25 cellular contexts compared by ENCODE assay signal in genomic region chr7:6340241-6340640, GRCh38.
"Had no signal": no experiment of that assay in that cellular context is flagged by ENCODE, and none has a peak within 500 bp of the region (broad histone marks: within the 10 kb centered on the region; RNA-seq: fewer than 3 reads in every experiment).

No MANE protein-coding gene starts in this region.

- ATAC-seq: activated CD4-positive, CD25-positive, alpha-beta regulatory T cell treated with anti-CD3 and anti-CD28 coated beads, Interleukin-2, amount 50 U/mL, for 24 hours; left colon; pancreas had no signal

- H3K36me3 ChIP-seq: pancreas, prostate gland, transverse colon, uterus had no signal

- H3K27me3 ChIP-seq: pancreas, transverse colon, uterus had no signal

- H3K4me1 ChIP-seq: pancreas, prostate gland, transverse colon, uterus had no signal

- DNase-seq: activated CD4-positive, alpha-beta T cell treated with anti-CD3 and anti-CD28 coated beads for 48 hours; activated CD4-positive, alpha-beta T cell treated with anti-CD3 and anti-CD28 coated beads, Interleukin-2, amount 50 U/mL, for 48 hours; activated CD8-positive, alpha-beta memory T cell treated with anti-CD3 and anti-CD28 coated beads for 24 hours; activated effector memory CD4-positive, alpha-beta T cell treated with Interleukin-2 at 50 U/mL for 16 hours; activated naive CD4-positive, alpha-beta T cell treated with Interleukin-2 at 50 U/mL for 16 hours; anterior cingulate cortex; dermis blood vessel endothelial cell; effector CD8-positive, alpha-beta T cell; glutamatergic neuron; immature natural killer cell; kidney; left colon; naive B cell; nephron progenitor cell; nucleus accumbens; pancreas; stimulated activated CD4-positive, alpha-beta T cell treated with anti-CD3 and anti-CD28 coated beads, Interleukin-15, amount 100 ng/mL, for 24 hours; stimulated activated CD4-positive, alpha-beta T cell treated with anti-CD3 and anti-CD28 coated beads, Interleukin-2, amount 100 ng/mL, for 24 hours; stimulated activated naive CD4-positive, alpha-beta T cell; T-helper 9 cell; transverse colon; uterus; WERI-Rb-1 had no signal

- H3K27ac ChIP-seq: pancreas, prostate gland, transverse colon, uterus, WERI-Rb-1 had no signal

- H3K4me3 ChIP-seq: pancreas, prostate gland, transverse colon, uterus had no signal

- H3K9me3 ChIP-seq: pancreas, prostate gland, transverse colon, uterus had no signal
